Comparison of ENCODE assay signal across 8 cellular contexts in the genomic region with DNA sequence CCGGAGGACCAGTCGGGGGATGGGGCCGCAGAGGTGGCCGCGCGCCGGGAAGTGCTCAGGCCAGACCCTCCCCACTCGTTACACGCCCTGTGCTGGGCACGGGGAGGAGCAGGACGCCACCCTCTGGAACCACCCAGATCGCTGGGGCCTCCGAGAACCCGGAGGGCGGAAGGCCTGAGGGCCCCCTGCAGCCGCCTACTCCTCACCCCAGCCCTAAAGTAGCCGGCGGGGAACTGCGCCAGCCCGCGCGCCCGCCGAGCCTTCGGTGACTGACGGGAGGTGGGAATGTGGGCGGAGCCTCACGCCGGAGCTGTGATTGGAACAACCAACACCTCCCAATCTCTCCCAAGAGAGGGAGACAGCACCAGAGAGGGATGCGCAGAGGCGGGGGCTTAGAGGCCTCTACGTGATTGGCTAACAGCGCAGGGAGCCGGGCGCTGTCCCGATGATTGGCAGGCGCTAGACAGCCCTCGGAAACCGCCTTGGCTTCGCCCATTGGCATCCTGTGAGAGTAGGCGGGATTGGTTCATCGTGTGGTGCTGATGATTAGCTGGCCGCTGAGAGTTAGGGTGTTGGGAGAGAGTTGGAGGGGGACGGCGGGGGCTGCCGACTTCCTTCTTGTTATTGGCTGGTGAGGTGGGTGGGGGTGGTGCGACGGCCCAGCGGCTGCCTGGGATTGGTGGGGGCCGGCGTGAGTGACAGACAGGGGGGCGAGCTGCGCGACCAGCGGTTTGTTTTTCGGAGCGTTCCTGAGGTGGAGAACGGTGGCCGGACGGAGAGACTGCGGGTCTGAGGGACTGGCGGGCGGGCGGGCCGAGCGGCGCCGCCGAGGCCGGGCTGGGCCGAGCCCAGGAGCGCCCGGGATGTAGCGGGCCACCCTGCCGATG. TPM values are rescaled to one million over a fixed set of nuclear protein-coding genes. Genes with fewer than 3 reads are reported as not detected.
DNase-seq lines count a peak whose midpoint lies in the region; ATAC-seq lines count a peak whose summit lies in the region.

A gene (plus strand): TSS at position 734 of the 887 bp plus-strand sequence. CDS start 343 bp downstream, outside the sequence.

- peak; percentile 89 for ATAC-seq in GM21360 (IDR thresholded peaks at IDR 0.05; ENCODE audit: unreplicated experiment)

- DNase-seq in COR-L47 (lab: John Stamatoyannopoulos, UW) (peak; percentile 100), HT1080 (ENCODE audit: low read depth) (peak; percentile 100), NOMO-1 treated with DMSO at 0.1 percent for 48 hours (lab: John Stamatoyannopoulos, UW; ENCODE audit: unreplicated experiment) (peak; percentile 100), lung microvascular endothelial cell (ENCODE audit: low read depth in 2 of 2) (peak; percentile 100)
- peak; percentile 93 to 94 for DNase-seq in activated CD8-positive, alpha-beta memory T cell treated with anti-CD3 and anti-CD28 coated beads for 4 hours (ENCODE audit: low read depth in 2 of 2)
- peak; percentile 97 to 99 (median 98) for DNase-seq in effector memory CD4-positive, alpha-beta T cell
- peak; percentile 93 to 97 (median 93) for DNase-seq in stimulated activated CD4-positive, alpha-beta T cell treated with anti-CD3 and anti-CD28 coated beads, TNF-alpha, amount 100 ng/mL, for 48 hours (ENCODE audit: low read depth in 3 of 3)

- H3K27ac ChIP-seq in effector memory CD4-positive, alpha-beta T cell (ENCODE audit: insufficient read depth, low read length, poor library complexity, severe bottlenecking): peak within 1 kb of the TSS; percentile 62

- no peaks in the 10 kb centered on the region for H3K27me3 ChIP-seq in effector memory CD4-positive, alpha-beta T cell (replicated peaks; ENCODE audit: control insufficient read depth, insufficient read depth, low read length, poor library complexity, severe bottlenecking)

- H3K4me1 ChIP-seq in effector memory CD4-positive, alpha-beta T cell (ENCODE audit: control insufficient read depth, insufficient read depth, low read length, poor library complexity, severe bottlenecking): peaks cover 22% of the 10 kb centered on the region

- no peaks in the 10 kb centered on the region for H3K36me3 ChIP-seq in effector memory CD4-positive, alpha-beta T cell (ENCODE audit: control insufficient read depth, insufficient read depth, low read length)

- no peaks in the 10 kb centered on the region for H3K9me3 ChIP-seq in effector memory CD4-positive, alpha-beta T cell (ENCODE audit: control insufficient read depth, low read length)

- peak within 1 kb of the TSS; percentile 77 for H3K4me3 ChIP-seq in effector memory CD4-positive, alpha-beta T cell (ENCODE audit: insufficient read depth, low read depth, low read length, poor library complexity, severe bottlenecking)

RNA-seq across cellular contexts. Expression of the gene that starts here (rescaled TPM):
- 26.0 and 33.1 TPM in 2 replicates for total RNA-seq in HT1080 (2014; rRNA removed; shearing (Covaris generic))
- 14.7 and 16.6 TPM in 2 replicates for polyA plus RNA-seq in HT1080 (2015; cell fraction: cytosol; rRNA removed)
- 20.1 and 20.6 TPM in 2 replicates for polyA plus RNA-seq in HT1080 (2015; cell fraction: nucleus; rRNA removed)
- total RNA-seq in lung microvascular endothelial cell: 74.8 and 108 TPM in 2 replicates

Comparison
In these comparisons a context has a peak if more than half of its experiments do, and no peak if none do; other contexts are left out.
1. Peak in every context shown above with its lines: DNase-seq, ATAC-seq, H3K4me3 ChIP-seq and H3K27ac ChIP-seq.